ENCODE assay signal across 18 cellular contexts in the genomic region with DNA sequence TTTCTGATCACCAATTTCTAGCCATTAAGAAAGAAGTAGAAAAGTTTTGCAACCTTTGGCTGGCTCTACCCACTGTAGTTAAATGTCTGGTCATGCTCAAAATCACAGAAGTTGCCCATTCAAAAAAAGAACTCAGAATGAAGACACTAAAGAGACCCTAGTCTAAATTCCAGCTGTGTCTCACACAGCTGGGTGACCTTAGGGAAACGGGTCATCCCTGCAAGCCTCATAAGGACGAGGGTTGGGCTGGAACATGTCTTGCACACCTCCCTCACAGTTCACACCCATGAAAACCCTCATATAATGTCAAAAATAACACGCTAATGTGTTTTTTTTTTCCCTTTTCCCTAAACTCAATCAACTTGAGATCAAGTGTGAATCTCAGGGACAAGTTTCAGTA. TPM values are rescaled to one million over a fixed set of nuclear protein-coding genes. Genes with fewer than 3 reads are reported as not detected.
"Had no signal": no experiment of that assay in that cellular context is flagged by ENCODE, and none has a peak within 500 bp of the region (broad histone marks: within the 10 kb centered on the region; RNA-seq: fewer than 3 reads in every experiment).

No MANE protein-coding gene starts in this region.

- H3K4me3 ChIP-seq: left lung, psoas muscle, sigmoid colon, upper lobe of left lung had no signal

- H3K27me3 ChIP-seq: left lung, upper lobe of left lung had no signal

- H3K27ac Mint-ChIP-seq: activated B cell treated with CpG ODN at 0.5 μM for 24 hours; activated CD4-positive, alpha-beta T cell treated with anti-CD3 and anti-CD28 coated beads, Interleukin-2, amount 10 ng/mL, durations not matched to agents 7 days and 5 days; activated naive CD4-positive, alpha-beta T cell treated with anti-CD3 and anti-CD28 coated beads, Interleukin-2, amount 10 ng/mL, durations not matched to agents 7 days and 5 days; activated T-helper 2 cell treated with anti-CD3 and anti-CD28 coated beads, Interferon-gamma antibody, Interleukin-2, Interleukin-4, amounts not matched to agents 10 μg/mL and 5 μg/mL and 100 μg/mL, durations not matched to agents 14 hours and 24 hours and 36 hours; T-helper 1 cell treated with Interleukin-12 subunit alpha and Interleukin-12 subunit beta and Interleukin-4 antibody, amounts not matched to agents 30 μg/mL and 1 μg/mL, for 36 hours had no signal

- FAIRE-seq: islet of Langerhans had no signal

- DNase-seq: activated B cell treated with CpG ODN at 0.5 μM for 24 hours; activated CD4-positive, alpha-beta T cell treated with anti-CD3 and anti-CD28 coated beads, Interleukin-2, amount 10 ng/mL, durations not matched to agents 7 days and 5 days; activated CD8-positive, alpha-beta memory T cell treated with anti-CD3 and anti-CD28 coated beads for 24 hours; activated naive CD4-positive, alpha-beta T cell treated with anti-CD3 and anti-CD28 coated beads, Interleukin-2, amount 10 ng/mL, durations not matched to agents 7 days and 5 days; amniotic stem cell; effector memory CD4-positive, alpha-beta T cell; left lung; psoas muscle; sigmoid colon; stimulated activated CD4-positive, alpha-beta T cell treated with anti-CD3 and anti-CD28 coated beads, Interleukin-12 subunit alpha, Interleukin-12 subunit beta, amount 100 ng/mL, for 4 hours; stimulated activated naive CD4-positive, alpha-beta T cell treated with Interleukin-2 at 50 U/mL for 16 hours; upper lobe of left lung had no signal

- H3K36me3 Mint-ChIP-seq: brain had no signal

- H3K4me1 ChIP-seq: psoas muscle, sigmoid colon had no signal

- H3K27ac ChIP-seq: psoas muscle had no signal

- H3K36me3 ChIP-seq: left lung, sigmoid colon, upper lobe of left lung had no signal

- H3K4me1 Mint-ChIP-seq: activated B cell treated with CpG ODN at 0.5 μM for 24 hours; activated CD4-positive, alpha-beta T cell treated with anti-CD3 and anti-CD28 coated beads, Interleukin-2, amount 10 ng/mL, durations not matched to agents 7 days and 5 days; brain; central memory CD8-positive, alpha-beta T cell had no signal

- H3K4me3 Mint-ChIP-seq: activated B cell treated with CpG ODN at 0.5 μM for 24 hours; activated CD4-positive, alpha-beta T cell treated with anti-CD3 and anti-CD28 coated beads, Interleukin-2, amount 10 ng/mL, durations not matched to agents 7 days and 5 days; activated naive CD4-positive, alpha-beta T cell treated with anti-CD3 and anti-CD28 coated beads, Interleukin-2, amount 10 ng/mL, durations not matched to agents 7 days and 5 days; central memory CD8-positive, alpha-beta T cell; T-helper 1 cell treated with Interleukin-12 subunit alpha and Interleukin-12 subunit beta and Interleukin-4 antibody, amounts not matched to agents 30 μg/mL and 1 μg/mL, for 36 hours had no signal

- H3K9me3 ChIP-seq: psoas muscle, sigmoid colon, upper lobe of left lung had no signal

- H3K9me3 Mint-ChIP-seq: activated B cell treated with CpG ODN at 0.5 μM for 24 hours; activated T-helper 2 cell treated with anti-CD3 and anti-CD28 coated beads, Interferon-gamma antibody, Interleukin-2, Interleukin-4, amounts not matched to agents 10 μg/mL and 5 μg/mL and 100 μg/mL, durations not matched to agents 14 hours and 24 hours and 36 hours; central memory CD8-positive, alpha-beta T cell had no signal

RNA-seq across cellular contexts. Expression of a gene that starts 10.3 kb away (rescaled TPM):
- total RNA-seq: activated B cell treated with CpG ODN at 0.5 μM for 24 hours; activated CD4-positive, alpha-beta T cell treated with anti-CD3 and anti-CD28 coated beads, Interleukin-2, amount 10 ng/mL, durations not matched to agents 7 days and 5 days; activated T-helper 2 cell treated with anti-CD3 and anti-CD28 coated beads, Interferon-gamma antibody, Interleukin-2, Interleukin-4, amounts not matched to agents 10 μg/mL and 5 μg/mL and 100 μg/mL, durations not matched to agents 14 hours and 24 hours and 36 hours; psoas muscle had no signal
- polyA plus RNA-seq: neural cell had no signal
